Comparison of ENCODE assay signal across 1 cellular context in the genomic region with DNA sequence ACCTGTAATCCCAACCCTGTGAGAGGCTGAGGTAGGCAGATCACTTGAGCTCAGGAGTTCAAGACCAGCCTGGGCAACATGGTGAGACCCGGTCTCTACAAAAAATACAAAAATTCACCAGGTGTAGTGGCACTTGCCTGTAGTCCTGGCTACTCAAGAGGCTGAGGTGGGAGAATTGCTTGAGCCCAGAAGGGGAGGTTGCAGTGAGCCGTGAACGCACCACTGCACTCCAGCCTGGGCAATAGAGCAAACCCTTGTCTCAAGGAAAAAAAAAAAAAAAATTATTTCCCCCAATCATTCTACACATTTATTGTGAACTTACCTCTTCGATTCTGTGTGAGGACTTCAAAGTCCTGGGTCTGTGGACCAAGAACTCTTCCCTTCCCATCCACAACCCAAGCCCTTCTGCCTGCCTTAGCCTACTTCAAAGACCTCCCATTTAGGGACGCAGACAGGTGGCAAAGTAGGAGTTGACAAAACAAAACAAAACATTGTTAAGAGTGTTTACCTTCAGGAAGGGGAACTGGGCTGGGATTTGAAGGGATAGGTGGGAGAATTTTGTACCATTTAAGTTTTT.
TF ChIP-seq lines count a peak whose summit lies in the region.

No MANE protein-coding gene starts in this region.

TF ChIP-seq in HepG2, 621 proteins besides CTCF, POLR2A, EP300 and RAD21 (continued from another document and continues in another):
- TF ChIP-seq ZNF782 (CRISPR knock-in tag; IDR thresholded peaks at IDR 0.05; ENCODE audit: borderline replicate concordance) (no peak), FOSL1 (CRISPR knock-in tag; IDR thresholded peaks at IDR 0.05; ENCODE audit: borderline replicate concordance) (no peak), CBFB (CRISPR knock-in tag; IDR thresholded peaks at IDR 0.05) (no peak), RFXAP (CRISPR knock-in tag; IDR thresholded peaks at IDR 0.05; ENCODE audit: borderline replicate concordance) (no peak), ZNF879 (CRISPR knock-in tag; IDR thresholded peaks at IDR 0.05) (no peak), SMARCE1 (IDR thresholded peaks at IDR 0.05; ENCODE audit: borderline replicate concordance) (no peak), GABPA (IDR thresholded peaks at IDR 0.05; ENCODE audit: low read depth, low read length) (no peak), GABPA (CRISPR knock-in tag; IDR thresholded peaks at IDR 0.05; ENCODE audit: low read depth) (no peak), ZFYVE20 (CRISPR knock-in tag; IDR thresholded peaks at IDR 0.05; ENCODE audit: borderline replicate concordance, low read depth) (no peak), ZNF891 (CRISPR knock-in tag; IDR thresholded peaks at IDR 0.05) (no peak), NCOA2 (CRISPR knock-in tag; IDR thresholded peaks at IDR 0.05) (no peak), MYC (CRISPR knock-in tag; IDR thresholded peaks at IDR 0.05; ENCODE audit: borderline replicate concordance) (0 out of 2 replicates have a peak, but pooled peaks have one; percentile 5), ZNF34 (CRISPR knock-in tag; IDR thresholded peaks at IDR 0.05; ENCODE audit: borderline replicate concordance) (no peak), ZNF124 (CRISPR knock-in tag; IDR thresholded peaks at IDR 0.05) (no peak), SNAPC2 (CRISPR knock-in tag; IDR thresholded peaks at IDR 0.05) (no peak), ZNF557 (CRISPR knock-in tag; IDR thresholded peaks at IDR 0.05) (no peak), ZMAT3 (CRISPR knock-in tag; conservative IDR thresholded peaks at IDR 0.05) (no peak), ZNF724P (CRISPR knock-in tag; IDR thresholded peaks at IDR 0.05; ENCODE audit: borderline replicate concordance) (no peak), HNRNPK (IDR thresholded peaks at IDR 0.05; ENCODE audit: low read depth, low read length, poor library complexity, severe bottlenecking) (no peak), ZFP36L1 (CRISPR knock-in tag; IDR thresholded peaks at IDR 0.05) (0 out of 2 replicates have a peak, but pooled peaks have one; percentile 9), YY1 (IDR thresholded peaks at IDR 0.05; ENCODE audit: insufficient read depth, insufficient replicate concordance, low read depth, low read length) (no peak), ARNT (IDR thresholded peaks at IDR 0.05) (no peak), ZNF343 (CRISPR knock-in tag; IDR thresholded peaks at IDR 0.05) (no peak), TBP (CRISPR knock-in tag; IDR thresholded peaks at IDR 0.05) (no peak), BORCS8-MEF2B (CRISPR knock-in tag; IDR thresholded peaks at IDR 0.05) (peak; percentile 4; the same call in 1 of the 2 replicates), RORA (CRISPR knock-in tag; IDR thresholded peaks at IDR 0.05) (no peak), ZNF30 (CRISPR knock-in tag; IDR thresholded peaks at IDR 0.05) (no peak), KDM5A (IDR thresholded peaks at IDR 0.05; ENCODE audit: borderline replicate concordance, low read length) (0 out of 2 replicates have a peak, but pooled peaks have one; percentile 2), EED (CRISPR knock-in tag; IDR thresholded peaks at IDR 0.05) (no peak), ESRRA (CRISPR knock-in tag; IDR thresholded peaks at IDR 0.05; ENCODE audit: low read depth) (no peak), NRL (CRISPR knock-in tag; IDR thresholded peaks at IDR 0.05; ENCODE audit: borderline replicate concordance) (no peak), ZNF264 (CRISPR knock-in tag; IDR thresholded peaks at IDR 0.05) (no peak), NFYC (CRISPR knock-in tag; IDR thresholded peaks at IDR 0.05) (no peak), SOX13 (IDR thresholded peaks at IDR 0.05) (no peak), SOX13 (CRISPR knock-in tag; conservative IDR thresholded peaks at IDR 0.05 in 1 of 2, IDR thresholded peaks at IDR 0.05 in 1 of 2) (no peak), HOXA7 (CRISPR knock-in tag; IDR thresholded peaks at IDR 0.05) (no peak), ATF7 (IDR thresholded peaks at IDR 0.05) (0 out of 2 replicates have a peak, but pooled peaks have one; percentile 1), ATF7 (CRISPR knock-in tag; IDR thresholded peaks at IDR 0.05) (no peak), EZH2 (conservative IDR thresholded peaks at IDR 0.05; ENCODE audit: low read depth, low read length) (no peak), ZNF674 (CRISPR knock-in tag; IDR thresholded peaks at IDR 0.05; ENCODE audit: low read depth) (no peak), FOXP1 (IDR thresholded peaks at IDR 0.05) (no peak), FOXP1 (CRISPR knock-in tag; IDR thresholded peaks at IDR 0.05) (peak; percentile 26; the same call in 1 of the 2 replicates), ZNF326 (CRISPR knock-in tag; IDR thresholded peaks at IDR 0.05; ENCODE audit: borderline replicate concordance) (no peak), ZNF143 (CRISPR knock-in tag; IDR thresholded peaks at IDR 0.05) (no peak), NFKB2 (CRISPR knock-in tag; IDR thresholded peaks at IDR 0.05; ENCODE audit: borderline replicate concordance) (no peak), ZNF546 (CRISPR knock-in tag; conservative IDR thresholded peaks at IDR 0.05) (0 out of 2 replicates have a peak, but pooled peaks have one; percentile 28), ZBTB1 (CRISPR knock-in tag; IDR thresholded peaks at IDR 0.05; ENCODE audit: borderline replicate concordance) (no peak)
- TF ChIP-seq, protein P1, sequence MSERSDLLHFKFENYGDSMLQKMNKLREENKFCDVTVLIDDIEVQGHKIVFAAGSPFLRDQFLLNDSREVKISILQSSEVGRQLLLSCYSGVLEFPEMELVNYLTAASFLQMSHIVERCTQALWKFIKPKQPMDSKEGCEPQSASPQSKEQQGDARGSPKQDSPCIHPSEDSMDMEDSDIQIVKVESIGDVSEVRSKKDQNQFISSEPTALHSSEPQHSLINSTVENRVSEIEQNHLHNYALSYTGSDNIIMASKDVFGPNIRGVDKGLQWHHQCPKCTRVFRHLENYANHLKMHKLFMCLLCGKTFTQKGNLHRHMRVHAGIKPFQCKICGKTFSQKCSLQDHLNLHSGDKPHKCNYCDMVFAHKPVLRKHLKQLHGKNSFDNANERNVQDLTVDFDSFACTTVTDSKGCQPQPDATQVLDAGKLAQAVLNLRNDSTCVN (CRISPR knock-in tag; IDR thresholded peaks at IDR 0.05; ENCODE audit: borderline replicate concordance), result no peak
- TF ChIP-seq, protein P2, sequence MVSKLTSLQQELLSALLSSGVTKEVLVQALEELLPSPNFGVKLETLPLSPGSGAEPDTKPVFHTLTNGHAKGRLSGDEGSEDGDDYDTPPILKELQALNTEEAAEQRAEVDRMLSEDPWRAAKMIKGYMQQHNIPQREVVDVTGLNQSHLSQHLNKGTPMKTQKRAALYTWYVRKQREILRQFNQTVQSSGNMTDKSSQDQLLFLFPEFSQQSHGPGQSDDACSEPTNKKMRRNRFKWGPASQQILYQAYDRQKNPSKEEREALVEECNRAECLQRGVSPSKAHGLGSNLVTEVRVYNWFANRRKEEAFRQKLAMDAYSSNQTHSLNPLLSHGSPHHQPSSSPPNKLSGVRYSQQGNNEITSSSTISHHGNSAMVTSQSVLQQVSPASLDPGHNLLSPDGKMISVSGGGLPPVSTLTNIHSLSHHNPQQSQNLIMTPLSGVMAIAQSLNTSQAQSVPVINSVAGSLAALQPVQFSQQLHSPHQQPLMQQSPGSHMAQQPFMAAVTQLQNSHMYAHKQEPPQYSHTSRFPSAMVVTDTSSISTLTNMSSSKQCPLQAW (CRISPR knock-in tag; IDR thresholded peaks at IDR 0.05), result no peak; the same call in none of the 2 replicates
- TF ChIP-seq, protein P3, sequence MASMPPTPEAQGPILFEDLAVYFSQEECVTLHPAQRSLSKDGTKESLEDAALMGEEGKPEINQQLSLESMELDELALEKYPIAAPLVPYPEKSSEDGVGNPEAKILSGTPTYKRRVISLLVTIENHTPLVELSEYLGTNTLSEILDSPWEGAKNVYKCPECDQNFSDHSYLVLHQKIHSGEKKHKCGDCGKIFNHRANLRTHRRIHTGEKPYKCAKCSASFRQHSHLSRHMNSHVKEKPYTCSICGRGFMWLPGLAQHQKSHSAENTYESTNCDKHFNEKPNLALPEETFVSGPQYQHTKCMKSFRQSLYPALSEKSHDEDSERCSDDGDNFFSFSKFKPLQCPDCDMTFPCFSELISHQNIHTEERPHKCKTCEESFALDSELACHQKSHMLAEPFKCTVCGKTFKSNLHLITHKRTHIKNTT (CRISPR knock-in tag; IDR thresholded peaks at IDR 0.05), result no peak
- TF ChIP-seq, protein P4, sequence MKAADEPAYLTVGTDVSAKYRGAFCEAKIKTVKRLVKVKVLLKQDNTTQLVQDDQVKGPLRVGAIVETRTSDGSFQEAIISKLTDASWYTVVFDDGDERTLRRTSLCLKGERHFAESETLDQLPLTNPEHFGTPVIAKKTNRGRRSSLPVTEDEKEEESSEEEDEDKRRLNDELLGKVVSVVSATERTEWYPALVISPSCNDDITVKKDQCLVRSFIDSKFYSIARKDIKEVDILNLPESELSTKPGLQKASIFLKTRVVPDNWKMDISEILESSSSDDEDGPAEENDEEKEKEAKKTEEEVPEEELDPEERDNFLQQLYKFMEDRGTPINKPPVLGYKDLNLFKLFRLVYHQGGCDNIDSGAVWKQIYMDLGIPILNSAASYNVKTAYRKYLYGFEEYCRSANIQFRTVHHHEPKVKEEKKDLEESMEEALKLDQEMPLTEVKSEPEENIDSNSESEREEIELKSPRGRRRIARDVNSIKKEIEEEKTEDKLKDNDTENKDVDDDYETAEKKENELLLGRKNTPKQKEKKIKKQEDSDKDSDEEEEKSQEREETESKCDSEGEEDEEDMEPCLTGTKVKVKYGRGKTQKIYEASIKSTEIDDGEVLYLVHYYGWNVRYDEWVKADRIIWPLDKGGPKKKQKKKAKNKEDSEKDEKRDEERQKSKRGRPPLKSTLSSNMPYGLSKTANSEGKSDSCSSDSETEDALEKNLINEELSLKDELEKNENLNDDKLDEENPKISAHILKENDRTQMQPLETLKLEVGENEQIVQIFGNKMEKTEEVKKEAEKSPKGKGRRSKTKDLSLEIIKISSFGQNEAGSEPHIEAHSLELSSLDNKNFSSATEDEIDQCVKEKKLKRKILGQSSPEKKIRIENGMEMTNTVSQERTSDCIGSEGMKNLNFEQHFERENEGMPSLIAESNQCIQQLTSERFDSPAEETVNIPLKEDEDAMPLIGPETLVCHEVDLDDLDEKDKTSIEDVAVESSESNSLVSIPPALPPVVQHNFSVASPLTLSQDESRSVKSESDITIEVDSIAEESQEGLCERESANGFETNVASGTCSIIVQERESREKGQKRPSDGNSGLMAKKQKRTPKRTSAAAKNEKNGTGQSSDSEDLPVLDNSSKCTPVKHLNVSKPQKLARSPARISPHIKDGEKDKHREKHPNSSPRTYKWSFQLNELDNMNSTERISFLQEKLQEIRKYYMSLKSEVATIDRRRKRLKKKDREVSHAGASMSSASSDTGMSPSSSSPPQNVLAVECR (CRISPR knock-in tag; IDR thresholded peaks at IDR 0.05; ENCODE audit: borderline replicate concordance), result no peak
- TF ChIP-seq, protein P5, sequence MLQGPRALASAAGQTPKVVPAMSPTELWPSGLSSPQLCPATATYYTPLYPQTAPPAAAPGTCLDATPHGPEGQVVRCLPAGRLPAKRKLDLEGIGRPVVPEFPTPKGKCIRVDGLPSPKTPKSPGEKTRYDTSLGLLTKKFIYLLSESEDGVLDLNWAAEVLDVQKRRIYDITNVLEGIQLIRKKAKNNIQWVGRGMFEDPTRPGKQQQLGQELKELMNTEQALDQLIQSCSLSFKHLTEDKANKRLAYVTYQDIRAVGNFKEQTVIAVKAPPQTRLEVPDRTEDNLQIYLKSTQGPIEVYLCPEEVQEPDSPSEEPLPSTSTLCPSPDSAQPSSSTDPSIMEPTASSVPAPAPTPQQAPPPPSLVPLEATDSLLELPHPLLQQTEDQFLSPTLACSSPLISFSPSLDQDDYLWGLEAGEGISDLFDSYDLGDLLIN (CRISPR knock-in tag; IDR thresholded peaks at IDR 0.05; ENCODE audit: borderline replicate concordance), result no peak
- TF ChIP-seq, protein P6, sequence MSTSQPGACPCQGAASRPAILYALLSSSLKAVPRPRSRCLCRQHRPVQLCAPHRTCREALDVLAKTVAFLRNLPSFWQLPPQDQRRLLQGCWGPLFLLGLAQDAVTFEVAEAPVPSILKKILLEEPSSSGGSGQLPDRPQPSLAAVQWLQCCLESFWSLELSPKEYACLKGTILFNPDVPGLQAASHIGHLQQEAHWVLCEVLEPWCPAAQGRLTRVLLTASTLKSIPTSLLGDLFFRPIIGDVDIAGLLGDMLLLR (CRISPR knock-in tag; IDR thresholded peaks at IDR 0.05), result no peak
- TF ChIP-seq, protein P7, sequence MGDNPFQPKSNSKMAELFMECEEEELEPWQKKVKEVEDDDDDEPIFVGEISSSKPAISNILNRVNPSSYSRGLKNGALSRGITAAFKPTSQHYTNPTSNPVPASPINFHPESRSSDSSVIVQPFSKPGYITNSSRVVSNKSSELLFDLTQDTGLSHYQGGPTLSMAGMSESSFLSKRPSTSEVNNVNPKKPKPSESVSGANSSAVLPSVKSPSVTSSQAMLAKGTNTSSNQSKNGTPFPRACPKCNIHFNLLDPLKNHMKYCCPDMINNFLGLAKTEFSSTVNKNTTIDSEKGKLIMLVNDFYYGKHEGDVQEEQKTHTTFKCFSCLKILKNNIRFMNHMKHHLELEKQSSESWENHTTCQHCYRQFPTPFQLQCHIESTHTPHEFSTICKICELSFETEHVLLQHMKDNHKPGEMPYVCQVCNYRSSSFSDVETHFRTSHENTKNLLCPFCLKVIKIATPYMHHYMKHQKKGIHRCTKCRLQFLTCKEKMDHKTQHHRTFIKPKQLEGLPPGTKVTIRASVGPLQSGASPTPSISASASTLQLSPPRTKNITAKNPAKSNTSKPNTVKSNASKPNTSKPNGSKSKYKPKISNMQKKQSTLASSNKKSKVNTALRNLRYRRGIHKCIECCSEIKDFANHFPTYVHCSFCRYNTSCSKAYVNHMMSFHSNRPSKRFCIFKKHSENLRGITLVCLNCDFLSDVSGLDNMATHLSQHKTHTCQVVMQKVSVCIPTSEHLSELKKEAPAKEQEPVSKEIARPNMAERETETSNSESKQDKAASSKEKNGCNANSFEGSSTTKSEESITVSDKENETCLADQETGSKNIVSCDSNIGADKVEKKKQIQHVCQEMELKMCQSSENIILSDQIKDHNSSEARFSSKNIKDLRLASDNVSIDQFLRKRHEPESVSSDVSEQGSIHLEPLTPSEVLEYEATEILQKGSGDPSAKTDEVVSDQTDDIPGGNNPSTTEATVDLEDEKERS (CRISPR knock-in tag; IDR thresholded peaks at IDR 0.05), result no peak
- TF ChIP-seq, protein P8, sequence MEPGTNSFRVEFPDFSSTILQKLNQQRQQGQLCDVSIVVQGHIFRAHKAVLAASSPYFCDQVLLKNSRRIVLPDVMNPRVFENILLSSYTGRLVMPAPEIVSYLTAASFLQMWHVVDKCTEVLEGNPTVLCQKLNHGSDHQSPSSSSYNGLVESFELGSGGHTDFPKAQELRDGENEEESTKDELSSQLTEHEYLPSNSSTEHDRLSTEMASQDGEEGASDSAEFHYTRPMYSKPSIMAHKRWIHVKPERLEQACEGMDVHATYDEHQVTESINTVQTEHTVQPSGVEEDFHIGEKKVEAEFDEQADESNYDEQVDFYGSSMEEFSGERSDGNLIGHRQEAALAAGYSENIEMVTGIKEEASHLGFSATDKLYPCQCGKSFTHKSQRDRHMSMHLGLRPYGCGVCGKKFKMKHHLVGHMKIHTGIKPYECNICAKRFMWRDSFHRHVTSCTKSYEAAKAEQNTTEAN (CRISPR knock-in tag; conservative IDR thresholded peaks at IDR 0.05), result no peak
- TF ChIP-seq, protein P9, sequence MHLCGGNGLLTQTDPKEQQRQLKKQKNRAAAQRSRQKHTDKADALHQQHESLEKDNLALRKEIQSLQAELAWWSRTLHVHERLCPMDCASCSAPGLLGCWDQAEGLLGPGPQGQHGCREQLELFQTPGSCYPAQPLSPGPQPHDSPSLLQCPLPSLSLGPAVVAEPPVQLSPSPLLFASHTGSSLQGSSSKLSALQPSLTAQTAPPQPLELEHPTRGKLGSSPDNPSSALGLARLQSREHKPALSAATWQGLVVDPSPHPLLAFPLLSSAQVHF (CRISPR knock-in tag; IDR thresholded peaks at IDR 0.05), result no peak
